8 cellular contexts compared by ENCODE assay signal in the genomic region with DNA sequence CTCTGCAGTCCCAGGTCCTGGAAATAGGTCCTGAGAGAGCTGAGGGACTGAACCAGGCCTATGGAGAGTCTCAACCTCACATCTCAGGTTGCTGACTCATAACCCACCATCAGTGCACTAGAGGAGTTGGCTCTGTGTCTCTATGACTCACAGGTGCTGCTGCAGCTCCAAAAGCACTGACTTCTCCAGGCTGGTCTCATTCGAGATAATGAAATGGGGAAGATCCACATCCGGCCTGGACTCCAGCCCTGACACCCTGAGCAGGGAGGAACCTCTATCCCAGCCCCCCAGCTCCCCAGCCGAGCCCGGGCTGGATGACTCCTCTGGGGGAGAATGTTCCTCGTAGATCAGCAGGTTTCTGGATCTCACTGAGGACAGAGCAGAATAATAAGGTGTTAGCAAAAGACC. TPM values are rescaled to one million over a fixed set of nuclear protein-coding genes. Genes with fewer than 3 reads are reported as not detected.
DNase-seq lines count a peak whose midpoint lies in the region; ATAC-seq, FAIRE-seq and TF ChIP-seq lines count a peak whose summit lies in the region.
"Had no signal": no experiment of that assay in that cellular context is flagged by ENCODE, and none has a peak within 500 bp of the region (broad histone marks: within the 10 kb centered on the region; RNA-seq: fewer than 3 reads in every experiment).

No MANE protein-coding gene starts in this region.

- H2AFZ ChIP-seq in GM23248 = no peak overlapping the region
- H2AFZ ChIP-seq in IMR-90 (replicated peaks; ENCODE audit: low read length, poor library complexity) = peak overlapping the region; percentile 41
- no peak overlapping the region for H2AFZ ChIP-seq in smooth muscle cell (ENCODE audit: low read depth)

- peak overlapping the region; percentile 75 for H3K4ac ChIP-seq in IMR-90 (ENCODE audit: low read depth, low read length)

- H2BK120ac ChIP-seq in IMR-90 (ENCODE audit: low read depth, low read length) = peak overlapping the region; percentile 72

- H3K79me2 ChIP-seq in GM23248 (ENCODE audit: insufficient read depth) (peaks cover 20% of the 10 kb centered on the region), smooth muscle cell (ENCODE audit: low read depth) (no peaks in the 10 kb centered on the region)

- TF ChIP-seq RAD21 in IMR-90 (IDR thresholded peaks at IDR 0.05; ENCODE audit: low read length) = peak; percentile 35

- intact Hi-C loops in IMR-90 (cut with micrococcal nuclease) = loop anchor here (5.0 kb wide), 2 partner anchors 35 to 275 kb away; partner anchors contain the start of gene DGKI
- intact Hi-C loops in kidney (cut with DNase I) = no loop called here

- TF ChIP-seq POLR2A in IMR-90 (IDR thresholded peaks at IDR 0.05; ENCODE audit: low read depth, low read length) = peak; percentile 58
- no peak for TF ChIP-seq POLR2A in Peyer's patch (IDR thresholded peaks at IDR 0.05)

- H4K8ac ChIP-seq in IMR-90 (ENCODE audit: low read depth in 2 of 2, low read length in 2 of 2) = peak overlapping the region in 1 of 2 experiments; percentile 61; a peak in 1 of 4 replicates

- BruUV-seq in IMR-90 (replicated peaks; lab: Mats Ljungman, UMichigan) = no TSS peak

- peak overlapping the region; percentile 46; the same call in 1 of the 2 replicates for H3K23ac ChIP-seq in IMR-90 (ENCODE audit: low read depth, low read length)

- TF ChIP-seq CTCF in IMR-90 (conservative IDR thresholded peaks at IDR 0.05; ENCODE audit: low read depth, low read length) (no peak), smooth muscle cell (IDR thresholded peaks at IDR 0.05; ENCODE audit: borderline replicate concordance, insufficient read depth, poor library complexity, severe bottlenecking) (no peak), kidney (IDR thresholded peaks at IDR 0.05; ENCODE audit: borderline replicate concordance, extremely low read depth, insufficient read depth) (no peak), Peyer's patch (IDR thresholded peaks at IDR 0.05) (no peak)

- peak overlapping the region; percentile 66 for H2AK9ac ChIP-seq in IMR-90 (replicated peaks; ENCODE audit: low read depth, low read length, poor library complexity)

- H3K4me3 ChIP-seq in GM23248 (peak overlapping the region; percentile 12; the same call in 1 of the 2 replicates), IMR-90 (ENCODE audit: insufficient read depth, low read depth, low read length) (no peak overlapping the region), smooth muscle cell (no peak overlapping the region), kidney (ENCODE audit: low read length in 2 of 2) (no peak overlapping the region), Peyer's patch (no peak overlapping the region)

- no peak overlapping the region for H2BK15ac ChIP-seq in IMR-90 (ENCODE audit: low read depth, low read length)

- POLR2A ChIA-PET in IMR-90 (lab: Charles Lee; ENCODE audit: unreplicated experiment) = interaction anchor here (0.5 kb wide), 1 partner anchor 221 kb away, joined by 3 read pairs; no protein-coding TSS in a partner anchor

- peak overlapping the region; percentile 80; the same call in 1 of the 2 replicates for H2BK20ac ChIP-seq in IMR-90 (ENCODE audit: low read depth, low read length)

- peak overlapping the region; percentile 47 for H4K91ac ChIP-seq in IMR-90 (ENCODE audit: insufficient read depth, low read depth, low read length)

- peak overlapping the region; percentile 87 for H2BK5ac ChIP-seq in IMR-90 (ENCODE audit: low read depth, low read length, poor library complexity, severe bottlenecking)

- peaks cover 32% of the 10 kb centered on the region for H3K9me1 ChIP-seq in IMR-90 (ENCODE audit: insufficient read depth, low read length)

- dilution Hi-C loops in IMR-90 (cut with HindIII; ENCODE audit: low sequenced_read_pairs, unreplicated experiment) = no loop called here

- no peak overlapping the region for H3K18ac ChIP-seq in IMR-90 (ENCODE audit: low read depth, low read length)

- peak overlapping the region; percentile 94 for H3K27ac ChIP-seq in GM23248
- H3K27ac ChIP-seq in IMR-90 (ENCODE audit: insufficient read depth, low read length) = peak overlapping the region; percentile 32
- peak overlapping the region; percentile 97 for H3K27ac ChIP-seq in smooth muscle cell (ENCODE audit: low read depth)
- no peak overlapping the region for H3K27ac ChIP-seq in kidney (ENCODE audit: low read depth in 2 of 2, low read length in 2 of 2)
- H3K27ac ChIP-seq in Peyer's patch = no peak overlapping the region

- peak overlapping the region; percentile 74 for H2AK5ac ChIP-seq in IMR-90 (ENCODE audit: low read depth, low read length)

- H3K4me1 ChIP-seq in GM23248 (ENCODE audit: insufficient read depth) = peaks cover 63% of the 10 kb centered on the region
- peaks cover 18% of the 10 kb centered on the region for H3K4me1 ChIP-seq in IMR-90 (ENCODE audit: control insufficient read depth, insufficient read depth, low read length)
- H3K4me1 ChIP-seq in smooth muscle cell (ENCODE audit: low read depth) = peaks cover 48% of the 10 kb centered on the region
- H3K4me1 ChIP-seq in kidney (ENCODE audit: control insufficient read depth in 1 of 2, insufficient read depth in 1 of 2, low read depth in 1 of 2, low read length in 2 of 2) = no peaks in the 10 kb centered on the region
- no peaks in the 10 kb centered on the region for H3K4me1 ChIP-seq in Peyer's patch

- DNase-seq in GM23248 (peak; percentile 99), IMR-90 (peak; percentile 100), cerebellum (ENCODE audit: low spot score) (peak; percentile 25), smooth muscle cell (lab: John Stamatoyannopoulos, UW; ENCODE audit: unreplicated experiment) (no peak), kidney (no peak), Peyer's patch (no peak)

- H3K9me3 ChIP-seq in GM23248 (ENCODE audit: low read depth) = no peaks in the 10 kb centered on the region
- peaks cover 5% of the 10 kb centered on the region for H3K9me3 ChIP-seq in IMR-90 (ENCODE audit: control insufficient read depth, insufficient read depth, low read length)
- no peaks in the 10 kb centered on the region for H3K9me3 ChIP-seq in smooth muscle cell (replicated peaks; ENCODE audit: low read depth)
- no peaks in the 10 kb centered on the region for H3K9me3 ChIP-seq in kidney (ENCODE audit: control insufficient read depth in 1 of 2, low read length in 2 of 2)
- no peaks in the 10 kb centered on the region for H3K9me3 ChIP-seq in Peyer's patch

- in situ Hi-C loops in GM23248 (cut with MboI) (no loop called here), IMR-90 (cut with MboI; ENCODE audit: low sequenced_read_pairs) (no loop called here)

- H3K4me2 ChIP-seq in GM23248 (ENCODE audit: unreplicated experiment) = peak overlapping the region; percentile 67
- peak overlapping the region; percentile 26; the same call in 1 of the 2 replicates for H3K4me2 ChIP-seq in IMR-90 (ENCODE audit: low read depth, low read length)
- peak overlapping the region; percentile 8 for H3K4me2 ChIP-seq in smooth muscle cell

- H3K56ac ChIP-seq in IMR-90 (ENCODE audit: extremely low read depth, insufficient read depth, low read length) = no peak overlapping the region

- H4K20me1 ChIP-seq in GM23248 (ENCODE audit: insufficient read depth) (no peaks in the 10 kb centered on the region), IMR-90 (ENCODE audit: insufficient read depth, low read length) (peaks cover 10% of the 10 kb centered on the region), smooth muscle cell (ENCODE audit: low read depth) (no peaks in the 10 kb centered on the region)

- H4K5ac ChIP-seq in IMR-90 (ENCODE audit: low read depth, low read length) = no peak overlapping the region

- H3K79me1 ChIP-seq in IMR-90 (ENCODE audit: low read depth in 1 of 2, low read length in 2 of 2) = peaks cover 11 to 64% of the 10 kb centered on the region in 2 experiments

- ATAC-seq in GM18517 (IDR thresholded peaks at IDR 0.05; ENCODE audit: unreplicated experiment) (peak; percentile 54), IMR-90 (ENCODE audit: low read depth) (peak; percentile 85)

- H3K9ac ChIP-seq in GM23248 (peak overlapping the region; percentile 62), IMR-90 (ENCODE audit: low read depth, low read length) (no peak overlapping the region), smooth muscle cell (ENCODE audit: low read depth) (peak overlapping the region; percentile 19), kidney (ENCODE audit: low read length in 2 of 2) (no peak overlapping the region)

- peaks cover 90% of the 10 kb centered on the region for H3F3A ChIP-seq in GM23248 (ENCODE audit: insufficient read depth)
- H3F3A ChIP-seq in smooth muscle cell (ENCODE audit: low read depth) = peaks cover 16% of the 10 kb centered on the region

- H3K27me3 ChIP-seq in GM23248 (replicated peaks; ENCODE audit: insufficient read depth) (no peaks in the 10 kb centered on the region), IMR-90 (ENCODE audit: control insufficient read depth, insufficient read depth, low read length) (no peaks in the 10 kb centered on the region), smooth muscle cell (ENCODE audit: low read depth) (no peaks in the 10 kb centered on the region), Peyer's patch (no peaks in the 10 kb centered on the region)

- no peak for FAIRE-seq in kidney (lab: Jason Lieb, UNC)
- FAIRE-seq: TTC549 had no signal

- 0 to 3% methylated on average over 5 of the region's 5 CpGs for WGBS in GM23248 (ENCODE audit: low coverage in 1 of 2, low lambda C conversion rate in 2 of 2, missing lambda C conversion rate in 2 of 2), 2 experiments
- no CpG with 5 or more reads among the region's 5 CpGs for WGBS in IMR-90 (ENCODE audit: extremely low coverage in 2 of 2, insufficient read length in 1 of 2), 2 experiments
- WGBS in smooth muscle cell (ENCODE audit: low lambda C conversion rate) = 42% methylated on average over 5 of the region's 5 CpGs

- H3K36me3 ChIP-seq in GM23248 (ENCODE audit: low read depth) (peaks cover 58% of the 10 kb centered on the region), IMR-90 (ENCODE audit: control insufficient read depth, insufficient read depth, low read length) (peaks cover 62% of the 10 kb centered on the region), smooth muscle cell (ENCODE audit: low read depth) (peaks cover 9% of the 10 kb centered on the region), kidney (ENCODE audit: control insufficient read depth in 1 of 2, insufficient read depth in 2 of 2, low read length in 2 of 2) (peaks cover 33 to 58% of the 10 kb centered on the region in 2 donors), Peyer's patch (peaks cover 0 to 88% (median 10%) of the 10 kb centered on the region in 3 donors)

- CTCF ChIA-PET in IMR-90 (lab: Yijun Ruan, JAX) = interaction anchor here (0.6 to 2.0 kb wide), 4 partner anchors 20 to 226 kb away, joined by 3 to 6 read pairs (median 3); no protein-coding TSS in a partner anchor

- H3K14ac ChIP-seq in IMR-90 (replicated peaks; ENCODE audit: low read depth, low read length) = peak overlapping the region; percentile 56

- no peaks in the 10 kb centered on the region for H3K9me2 ChIP-seq in GM23248 (ENCODE audit: insufficient read depth)

RNA-seq across cellular contexts. Expression of gene DGKI, which starts 35.5 kb away (rescaled TPM):
- total RNA-seq in GM23248 (2014; rRNA removed; shearing (Covaris generic)) = 21.1 and 25.9 TPM in 2 replicates
- polyA plus RNA-seq in GM23248 (2016; fragmentation: Nextera tagmentation; extraction: Ambion mirVana) (5.1 and 5.4 TPM in 2 replicates), IMR-90 (2012; rRNA removed) (3.8 and 3.9 TPM in 2 replicates), smooth muscle cell (1.6 and 2.5 TPM in 2 replicates), kidney (ENCODE audit: insufficient read depth, low read depth, low replicate concordance) (2.5 TPM)
- total RNA-seq in IMR-90 (2012; rRNA removed) (15.3 and 15.8 TPM in 2 replicates), cerebellum (79.2 TPM), smooth muscle cell (3.5 and 6.2 TPM in 2 replicates), kidney (1.3 TPM), Peyer's patch (under 1 TPM in 3 of 4 donors, not detected in 1; 0.19 to 0.40 (median 0.35) TPM)
- 1.8 and 2.6 TPM in 2 replicates for polyA plus RNA-seq in IMR-90 (2012; cell fraction: cytosol; rRNA removed)
- polyA plus RNA-seq in IMR-90 (2012; cell fraction: nucleus; rRNA removed; ENCODE audit: low replicate concordance) = 6.1 and 19.7 TPM in 2 replicates

Comparison
In these comparisons a context has a peak if more than half of its experiments do, and no peak if none do; other contexts are left out.
1. DNase-seq: peak in GM23248 (single experiment), IMR-90 (single experiment) and cerebellum (single experiment); none in smooth muscle cell (single experiment), kidney (single experiment) and Peyer's patch (0 of 3).
2. H3K27ac ChIP-seq: peak in GM23248 (single experiment), IMR-90 (single experiment) and smooth muscle cell (single experiment); none in kidney (0 of 2) and Peyer's patch (0 of 4).
3. H3K4me2 ChIP-seq: peak in every context shown above with its lines; median percentile 67 in GM23248; 26 in IMR-90; 8 in smooth muscle cell.
4. H3K9ac ChIP-seq: peak in GM23248 (single experiment) and smooth muscle cell (single experiment); none in IMR-90 (single experiment) and kidney (0 of 2).